ENCODE assay signal across 1 cellular context in genomic region chr20:19975436-19975799, GRCh38.
TF ChIP-seq lines count a peak whose summit lies in the region.

No MANE protein-coding gene starts in this region.

TF ChIP-seq in HepG2, 621 proteins besides CTCF, POLR2A, EP300 and RAD21 (continued from another document):
- no peak for TF ChIP-seq ZNF17 (CRISPR knock-in tag; IDR thresholded peaks at IDR 0.05)
